ENCODE assay signal across 26 cellular contexts in the genomic region with DNA sequence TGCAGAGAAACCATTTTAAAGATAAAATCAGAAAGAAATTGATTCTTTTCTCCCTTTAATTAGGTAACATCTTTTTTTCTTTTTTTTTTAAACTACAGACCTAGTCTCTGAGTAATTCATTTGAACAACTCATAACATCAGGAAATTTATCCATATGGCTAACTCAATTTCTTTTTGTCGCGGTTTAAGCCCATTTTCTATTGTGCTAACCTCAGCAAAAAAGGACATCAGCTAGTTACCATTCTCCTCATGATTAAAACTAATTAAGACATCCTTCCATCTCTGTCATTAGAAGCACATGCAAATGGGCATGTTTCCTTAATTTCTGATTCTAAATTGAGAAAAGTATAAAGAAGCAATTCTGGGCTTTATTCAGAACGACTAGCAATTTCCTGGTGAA. TPM values are rescaled to one million over a fixed set of nuclear protein-coding genes. Genes with fewer than 3 reads are reported as not detected.
DNase-seq lines count a peak whose midpoint lies in the region; ATAC-seq, FAIRE-seq and TF ChIP-seq lines count a peak whose summit lies in the region.
"Had no signal": no experiment of that assay in that cellular context is flagged by ENCODE, and none has a peak within 500 bp of the region (broad histone marks: within the 10 kb centered on the region; RNA-seq: fewer than 3 reads in every experiment).

No MANE protein-coding gene starts in this region.

- 66% methylated on average over 3 of the region's 3 CpGs for WGBS in HepG2 (ENCODE audit: low lambda C conversion rate)
- WGBS in right lobe of liver (ENCODE audit: insufficient coverage, low coverage, low lambda C conversion rate, missing lambda C conversion rate): 90% methylated on average over 3 of the region's 3 CpGs
- WGBS in K562 (ENCODE audit: insufficient coverage, low coverage, missing lambda C conversion rate): 72% methylated on average over 3 of the region's 3 CpGs

- no peak overlapping the region for H3K4me2 ChIP-seq in HepG2 (ENCODE audit: low read depth, low read length)
- no peak overlapping the region for H3K4me2 ChIP-seq in K562 (ENCODE audit: insufficient read depth, low read length)
- H3K4me2 ChIP-seq: BLaER1 treated with 17β-estradiol and CSF1 and Interleukin-3, amounts not matched to agents 10 nM and 100 nM had no signal

- no peaks in the 10 kb centered on the region for H3K27me3 Mint-ChIP-seq in nephron progenitor cell (ENCODE audit: low read depth, poor library complexity)
- no peaks in the 10 kb centered on the region for H3K27me3 Mint-ChIP-seq in effector memory CD8-positive, alpha-beta T cell
- H3K27me3 Mint-ChIP-seq: CD4-positive, alpha-beta T cell; CD8-positive, alpha-beta memory T cell had no signal

- H3K27ac Mint-ChIP-seq in nephron progenitor cell: no peak overlapping the region
- no peak overlapping the region for H3K27ac Mint-ChIP-seq in effector memory CD8-positive, alpha-beta T cell
- H3K27ac Mint-ChIP-seq: CD14-positive monocyte; CD4-positive, alpha-beta T cell; CD8-positive, alpha-beta memory T cell had no signal

- no peaks in the 10 kb centered on the region for H3K27me3 ChIP-seq in HepG2 (ENCODE audit: control insufficient read depth in 1 of 2, insufficient read depth in 2 of 2, low read length in 2 of 2)
- H3K27me3 ChIP-seq in right lobe of liver: no peaks in the 10 kb centered on the region
- no peaks in the 10 kb centered on the region for H3K27me3 ChIP-seq in K562 (ENCODE audit: control insufficient read depth in 2 of 2, insufficient read depth in 2 of 2, low read length in 2 of 2)
- H3K27me3 ChIP-seq: BE2C; BLaER1 treated with 17β-estradiol and CSF1 and Interleukin-3, amounts not matched to agents 10 nM and 100 nM had no signal

- FAIRE-seq in HepG2 (lab: Jason Lieb, UNC) (no peak), K562 (lab: Jason Lieb, UNC) (no peak), endometrium (lab: Jason Lieb, UNC) (peak; percentile 18), kidney (lab: Jason Lieb, UNC) (peak; percentile 8)
- FAIRE-seq: A204.1, D721Med, GM12891, GM18507 had no signal

- TF ChIP-seq CTCF in HepG2 (CRISPR knock-in tag; IDR thresholded peaks at IDR 0.05) (no peak), right lobe of liver (IDR thresholded peaks at IDR 0.05) (no peak), K562 (IDR thresholded peaks at IDR 0.05 in 2 of 3, conservative IDR thresholded peaks at IDR 0.05 in 1 of 3; ENCODE audit: insufficient read depth in 2 of 3, low read depth in 1 of 3, low read length in 3 of 3) (no peak), kidney (IDR thresholded peaks at IDR 0.05; ENCODE audit: borderline replicate concordance, extremely low read depth, insufficient read depth) (no peak), nephron progenitor cell (IDR thresholded peaks at IDR 0.05) (no peak)

- no peaks in the 10 kb centered on the region for H3K36me3 Mint-ChIP-seq in nephron progenitor cell (ENCODE audit: low read depth)
- H3K36me3 Mint-ChIP-seq in effector memory CD8-positive, alpha-beta T cell (ENCODE audit: insufficient read depth): no peaks in the 10 kb centered on the region
- H3K36me3 Mint-ChIP-seq: CD14-positive monocyte; CD8-positive, alpha-beta memory T cell had no signal

- H3K9ac ChIP-seq in HepG2 (ENCODE audit: insufficient read depth, low read depth, low read length) (no peak overlapping the region), K562 (ENCODE audit: insufficient read depth in 1 of 2, low read depth in 2 of 2, low read length in 2 of 2) (no peak overlapping the region), kidney (ENCODE audit: low read length in 2 of 2) (no peak overlapping the region)
- H3K9ac ChIP-seq: BLaER1 treated with 17β-estradiol and CSF1 and Interleukin-3, amounts not matched to agents 10 nM and 100 nM had no signal

- BruUV-seq in HepG2 (replicated peaks; lab: Mats Ljungman, UMichigan) (no TSS peak), K562 (replicated peaks; lab: Mats Ljungman, UMichigan) (no TSS peak)

- H2AFZ ChIP-seq in HepG2 (ENCODE audit: low read length) (no peak overlapping the region), K562 (ENCODE audit: low read depth, low read length) (no peak overlapping the region)

- H3K79me2 ChIP-seq in HepG2 (ENCODE audit: insufficient read depth, low read length): no peaks in the 10 kb centered on the region
- H3K79me2 ChIP-seq in K562 (ENCODE audit: control insufficient read depth, insufficient read depth, low read length): no peaks in the 10 kb centered on the region

- H3K27ac ChIP-seq in HepG2 (ENCODE audit: extremely low read length, insufficient read depth, low read length) (no peak overlapping the region), right lobe of liver (no peak overlapping the region), K562 (ENCODE audit: extremely low read depth, low read depth, low read length) (no peak overlapping the region), kidney (ENCODE audit: low read depth in 2 of 2, low read length in 2 of 2) (no peak overlapping the region)
- H3K27ac ChIP-seq: 22Rv1; BLaER1 treated with 17β-estradiol and CSF1 and Interleukin-3, amounts not matched to agents 10 nM and 100 nM had no signal

- no peak for ATAC-seq in HepG2
- no peak for ATAC-seq in right lobe of liver
- no peak for ATAC-seq in K562
- ATAC-seq in effector memory CD8-positive, alpha-beta T cell (replicated peaks): no peak

- in situ Hi-C loops in HepG2 (cut with HindIII; ENCODE audit: extremely low pct_ligation_motif_present, low pct_unique_long_range_greater_than_20kb) (no loop called here), K562 (cut with MboI) (no loop called here)

- TF ChIP-seq POLR2A in HepG2 (IDR thresholded peaks at IDR 0.05; ENCODE audit: insufficient read depth in 1 of 2, low read depth in 2 of 2, low read length in 2 of 2): no peak
- TF ChIP-seq POLR2A in right lobe of liver (IDR thresholded peaks at IDR 0.05): no peak
- TF ChIP-seq POLR2A in K562 (conservative IDR thresholded peaks at IDR 0.05): no peak

- CTCF ChIA-PET in HepG2 (lab: Yijun Ruan, JAX; ENCODE audit: low intra/inter-chr PET ratio, low total read pairs): no interaction called here
- CTCF ChIA-PET in K562 (lab: Yijun Ruan, JAX; ENCODE audit: low intra/inter-chr PET ratio): no interaction called here

- TF ChIP-seq RAD21 in HepG2 (CRISPR knock-in tag; IDR thresholded peaks at IDR 0.05) (no peak), K562 (CRISPR knock-in tag; conservative IDR thresholded peaks at IDR 0.05 in 1 of 2, IDR thresholded peaks at IDR 0.05 in 1 of 2) (no peak)

- H3K9me3 ChIP-seq in HepG2 (ENCODE audit: low read length): no peaks in the 10 kb centered on the region
- no peaks in the 10 kb centered on the region for H3K9me3 ChIP-seq in right lobe of liver
- no peaks in the 10 kb centered on the region for H3K9me3 ChIP-seq in K562 (replicated peaks; ENCODE audit: control insufficient read depth, insufficient read depth, low read depth, low read length)
- no peaks in the 10 kb centered on the region for H3K9me3 ChIP-seq in kidney (ENCODE audit: control insufficient read depth in 1 of 2, low read length in 2 of 2)
- H3K9me3 ChIP-seq: BE2C had no signal

- H3K4me3 ChIP-seq in HepG2 (replicated peaks in 1 of 3; ENCODE audit: insufficient read depth in 1 of 3, low read depth in 2 of 3, low read length in 3 of 3): no peak overlapping the region
- H3K4me3 ChIP-seq in right lobe of liver: no peak overlapping the region
- H3K4me3 ChIP-seq in K562: no peak overlapping the region
- no peak overlapping the region for H3K4me3 ChIP-seq in kidney (ENCODE audit: low read length in 2 of 2)
- H3K4me3 ChIP-seq: BLaER1 treated with 17β-estradiol and CSF1 and Interleukin-3, amounts not matched to agents 10 nM and 100 nM had no signal

- POLR2A ChIA-PET in HepG2 (lab: Yijun Ruan, JAX) (no interaction called here), K562 (lab: Yijun Ruan, JAX) (no interaction called here)

- DNase-seq in HepG2 (ENCODE audit: low spot score) (no peak), right lobe of liver (no peak), K562 (ENCODE audit: extremely low read depth in 1 of 4, low spot score in 3 of 4) (no peak), kidney (no peak), nephron progenitor cell (no peak)
- DNase-seq in stimulated activated CD4-positive, alpha-beta T cell treated with anti-CD3 and anti-CD28 coated beads, Interleukin-2, amount 100 ng/mL, for 48 hours: no peak
- no peak for DNase-seq in effector memory CD8-positive, alpha-beta T cell
- DNase-seq: ACHN; AML-193; BE2C; CD4-positive, alpha-beta T cell; CD8-positive, alpha-beta memory T cell; DMS 273 treated with DMSO at 0.1 percent for 48 hours; DMS79; GF-D8; GOT3; H7; HCEC 1CT had no signal

- H3K36me3 ChIP-seq in HepG2 (replicated peaks in 1 of 2; ENCODE audit: control insufficient read depth in 1 of 2, insufficient read depth in 2 of 2, low read length in 2 of 2) (no peaks in the 10 kb centered on the region), right lobe of liver (no peaks in the 10 kb centered on the region), K562 (ENCODE audit: control insufficient read depth, insufficient read depth, low read length) (no peaks in the 10 kb centered on the region), kidney (ENCODE audit: control insufficient read depth in 1 of 2, insufficient read depth in 2 of 2, low read length in 2 of 2) (no peaks in the 10 kb centered on the region)
- H3K36me3 ChIP-seq: BE2C; BLaER1 treated with 17β-estradiol and CSF1 and Interleukin-3, amounts not matched to agents 10 nM and 100 nM had no signal

- H3K4me1 Mint-ChIP-seq in nephron progenitor cell: no peaks in the 10 kb centered on the region
- peaks cover 0 to 10% of the 10 kb centered on the region in 2 donors for H3K4me1 Mint-ChIP-seq in effector memory CD8-positive, alpha-beta T cell (ENCODE audit: low read depth in 2 of 2)
- H3K4me1 Mint-ChIP-seq: CD14-positive monocyte; CD8-positive, alpha-beta memory T cell had no signal

- intact Hi-C loops in HepG2 (cut with micrococcal nuclease; ENCODE audit: unreplicated experiment): no loop called here
- intact Hi-C loops in right lobe of liver (cut with DNase I): no loop called here
- intact Hi-C loops in K562 (cut with micrococcal nuclease): loop anchor here (10.0 kb wide), 1 partner anchor 313 kb away; no protein-coding TSS in a partner anchor
- intact Hi-C loops in kidney (cut with DNase I): no loop called here

- H4K20me1 ChIP-seq in HepG2 (ENCODE audit: insufficient read depth, low read length) (no peaks in the 10 kb centered on the region), K562 (replicated peaks; ENCODE audit: control insufficient read depth, insufficient read depth, low read length) (no peaks in the 10 kb centered on the region)
- H4K20me1 ChIP-seq: BLaER1 treated with 17β-estradiol and CSF1 and Interleukin-3, amounts not matched to agents 10 nM and 100 nM had no signal

- TF ChIP-seq EP300 in HepG2 (IDR thresholded peaks at IDR 0.05; ENCODE audit: low read depth in 2 of 2, low read length in 2 of 2) (no peak), HepG2 (CRISPR knock-in tag; IDR thresholded peaks at IDR 0.05; ENCODE audit: borderline replicate concordance) (no peak), K562 (IDR thresholded peaks at IDR 0.05; ENCODE audit: low read length) (no peak)

- peaks cover 16% of the 10 kb centered on the region for H3K9me3 Mint-ChIP-seq in nephron progenitor cell
- peaks cover 0 to 2% of the 10 kb centered on the region in 2 donors for H3K9me3 Mint-ChIP-seq in effector memory CD8-positive, alpha-beta T cell
- H3K9me3 Mint-ChIP-seq: CD4-positive, alpha-beta T cell; CD8-positive, alpha-beta memory T cell had no signal

- no peak overlapping the region for H3K4me3 Mint-ChIP-seq in nephron progenitor cell
- no peak overlapping the region for H3K4me3 Mint-ChIP-seq in effector memory CD8-positive, alpha-beta T cell
- H3K4me3 Mint-ChIP-seq: CD14-positive monocyte; CD4-positive, alpha-beta T cell; CD8-positive, alpha-beta memory T cell had no signal

- H3K4me1 ChIP-seq in HepG2 (ENCODE audit: insufficient read depth, low read length) (no peaks in the 10 kb centered on the region), right lobe of liver (no peaks in the 10 kb centered on the region), K562 (replicated peaks in 1 of 2; ENCODE audit: control insufficient read depth in 2 of 2, insufficient read depth in 2 of 2, low read length in 2 of 2) (no peaks in the 10 kb centered on the region), kidney (ENCODE audit: control insufficient read depth in 1 of 2, insufficient read depth in 1 of 2, low read depth in 1 of 2, low read length in 2 of 2) (no peaks in the 10 kb centered on the region)
- H3K4me1 ChIP-seq: BLaER1 treated with 17β-estradiol and CSF1 and Interleukin-3, amounts not matched to agents 10 nM and 100 nM had no signal

- no peaks in the 10 kb centered on the region for H3K9me1 ChIP-seq in K562 (ENCODE audit: control insufficient read depth, insufficient read depth, low read length)

RNA-seq across cellular contexts. Expression of a gene that starts 57.8 kb away (rescaled TPM):
- total RNA-seq in HepG2 (2016; rRNA removed; fragmentation: Illumina TruSeq; extraction: Trizol): not detected in 2 replicates
- not detected in 2 replicates for total RNA-seq in HepG2 (2016; cell fraction: cytosol; rRNA removed; fragmentation: Illumina TruSeq; extraction: Trizol; ENCODE audit: low read depth)
- total RNA-seq in HepG2 (2016; cell fraction: insoluble cytoplasmic fraction; rRNA removed; fragmentation: Illumina TruSeq; extraction: Trizol): 0.39 TPM in 1 of 2 replicates, not detected in the other
- not detected in 2 replicates for total RNA-seq in HepG2 (2016; cell fraction: membrane; rRNA removed; fragmentation: Illumina TruSeq; extraction: Trizol)
- total RNA-seq in HepG2 (2016; cell fraction: nucleus; rRNA removed; fragmentation: Illumina TruSeq; extraction: Trizol): not detected in 2 replicates
- polyA plus RNA-seq in HepG2 (2011; rRNA removed): not detected in 2 replicates
- not detected in 2 replicates for polyA plus RNA-seq in HepG2 (2011; cell fraction: cytosol; rRNA removed)
- polyA plus RNA-seq in HepG2 (2011; cell fraction: nucleus; rRNA removed): not detected in 2 replicates
- not detected in 2 replicates for polyA plus RNA-seq in HepG2 (2012)
- not detected in 2 replicates for polyA plus RNA-seq in HepG2 (2016; cell fraction: cytosol; fragmentation: Illumina TruSeq; extraction: Trizol; ENCODE audit: low read depth)
- polyA plus RNA-seq in HepG2 (2016; cell fraction: insoluble cytoplasmic fraction; fragmentation: Illumina TruSeq; extraction: Trizol; ENCODE audit: low read depth): not detected in 2 replicates
- polyA plus RNA-seq in HepG2 (2016; cell fraction: membrane; fragmentation: Illumina TruSeq; extraction: Trizol; ENCODE audit: low read depth): not detected in 2 replicates
- polyA plus RNA-seq in HepG2 (2016; cell fraction: nucleus; fragmentation: Illumina TruSeq; extraction: Trizol; ENCODE audit: insufficient read depth, low read depth): not detected in 2 replicates
- 10.7 TPM in 1 of 2 replicates, not detected in the other for polyA minus RNA-seq in HepG2 (2011; rRNA and poly(A)+ RNA removed; ENCODE audit: low replicate concordance)
- not detected in 2 replicates for polyA minus RNA-seq in HepG2 (2011; cell fraction: cytosol; rRNA and poly(A)+ RNA removed)
- not detected in 2 replicates for polyA minus RNA-seq in HepG2 (2011; cell fraction: nucleus; rRNA and poly(A)+ RNA removed)
- 10 to 100 TPM in 5 of 6 experiments, 1 to 10 TPM in 1; 7.8 to 25.7 (median 16.6) TPM for total RNA-seq in right lobe of liver
- total RNA-seq in K562 (2011; cell fraction: chromatin; rRNA removed; ENCODE audit: low replicate concordance): 130 and 187 TPM in 2 replicates
- 41.4 and 51.2 TPM in 2 replicates for total RNA-seq in K562 (2011; cell fraction: nucleolus; rRNA removed)
- 79.8 and 105 TPM in 2 replicates for total RNA-seq in K562 (2011; cell fraction: nucleoplasm; rRNA removed)
- total RNA-seq in K562 (2014; rRNA removed): 11.9 and 16.0 TPM in 2 replicates
- total RNA-seq in K562 (2014; rRNA removed; fragmentation: Illumina TruSeq; extraction: Trizol): 25.2 and 32.8 TPM in 2 replicates
- total RNA-seq in K562 (2015; rRNA removed; fragmentation: Illumina TruSeq; extraction: Trizol): 24.9 and 28.4 TPM in 2 replicates
- total RNA-seq in K562 (2021): 25.0 and 32.3 TPM in 2 replicates
- polyA plus RNA-seq in K562 (2011; rRNA removed): 3.2 and 17.9 TPM in 2 replicates
- 1.3 and 6.8 TPM in 2 replicates for polyA plus RNA-seq in K562 (2011; cell fraction: cytosol; rRNA removed)
- polyA plus RNA-seq in K562 (2011; cell fraction: nucleus; rRNA removed): 3.0 and 17.5 TPM in 2 replicates
- 18.0 and 29.8 TPM in 2 replicates for polyA plus RNA-seq in K562 (2012)
- polyA plus RNA-seq in K562 (2014; fragmentation: Illumina TruSeq; extraction: Trizol): 23.9 and 24.4 TPM in 2 replicates
- polyA plus RNA-seq in K562 (2014; fragmentation: Nextera tagmentation; extraction: Ambion mirVana): 10 to 100 TPM in 1 of 2 experiments, 1 to 10 TPM in 1; 10.0 to 10.5 TPM
- polyA plus RNA-seq in K562 (2014; rRNA removed): 15.0 and 17.0 TPM in 2 replicates
- polyA minus RNA-seq in K562 (2011; rRNA and poly(A)+ RNA removed): 11.4 and 62.0 TPM in 2 replicates
- polyA minus RNA-seq in K562 (2011; cell fraction: cytosol; rRNA and poly(A)+ RNA removed): 3.7 and 14.5 TPM in 2 replicates
- polyA minus RNA-seq in K562 (2011; cell fraction: nucleus; rRNA and poly(A)+ RNA removed): 15.2 and 44.4 TPM in 2 replicates
- 214 TPM for total RNA-seq in kidney
- 38.2 TPM for polyA plus RNA-seq in kidney (ENCODE audit: insufficient read depth, low read depth, low replicate concordance)
- polyA plus RNA-seq: CD14-positive monocyte had no signal

Comparison
In these comparisons a context has a peak if more than half of its experiments do, and no peak if none do; other contexts are left out.
1. RNA of a gene that starts 57.8 kb away (total RNA-seq): 214 TPM in kidney (single experiment), 11.9 to 187 TPM in K562 and 7.8 to 25.7 TPM in right lobe of liver; 0.39 TPM in HepG2; every median in the first group is over 4 times any median in the second.